Comparison of ENCODE assay signal across 8 cellular contexts in the genomic region with DNA sequence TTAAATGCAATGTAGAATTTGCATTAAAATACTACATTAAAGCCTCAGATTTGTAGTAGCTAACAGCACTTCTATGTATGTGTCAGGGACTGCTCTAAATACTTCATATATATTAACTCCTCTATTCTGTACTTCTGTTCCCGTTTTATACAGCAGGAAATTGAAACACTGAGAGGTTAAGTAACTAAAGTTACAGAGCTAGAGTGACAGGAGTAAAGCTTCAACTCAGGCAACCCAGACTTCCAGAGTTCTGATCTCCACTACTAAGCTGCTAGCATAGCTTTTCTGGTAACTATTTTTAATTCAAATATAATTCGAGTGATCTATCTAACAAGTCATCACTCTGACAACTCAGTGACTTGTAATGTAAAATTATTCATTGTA. TPM values are rescaled to one million over a fixed set of nuclear protein-coding genes. Genes with fewer than 3 reads are reported as not detected.
DNase-seq lines count a peak whose midpoint lies in the region; ATAC-seq and TF ChIP-seq lines count a peak whose summit lies in the region.

No MANE protein-coding gene starts in this region.

- peak overlapping the region; percentile 96 for H3K4me3 Mint-ChIP-seq in activated naive CD8-positive, alpha-beta T cell treated with anti-CD3 and anti-CD28 coated beads, Interleukin-2, amount 50 U/mL, for 24 hours

- no peak for TF ChIP-seq CTCF in upper lobe of left lung (IDR thresholded peaks at IDR 0.05)
- TF ChIP-seq CTCF in GM10266 (IDR thresholded peaks at IDR 0.05; ENCODE audit: control insufficient read depth, insufficient read depth, low read depth, missing control alignments), result no peak

- H3K27me3 Mint-ChIP-seq in activated naive CD8-positive, alpha-beta T cell treated with anti-CD3 and anti-CD28 coated beads, Interleukin-2, amount 50 U/mL, for 24 hours, result no peaks in the 10 kb centered on the region

- peaks cover 10% of the 10 kb centered on the region for H3K36me3 Mint-ChIP-seq in activated naive CD8-positive, alpha-beta T cell treated with anti-CD3 and anti-CD28 coated beads, Interleukin-2, amount 50 U/mL, for 24 hours (ENCODE audit: low read depth)

- no peaks in the 10 kb centered on the region for H3K9me3 Mint-ChIP-seq in activated naive CD8-positive, alpha-beta T cell treated with anti-CD3 and anti-CD28 coated beads, Interleukin-2, amount 50 U/mL, for 24 hours

- H3K4me1 ChIP-seq in upper lobe of left lung, result peaks cover 7 to 23% (median 13%) of the 10 kb centered on the region in 4 donors

- DNase-seq in ELR (ENCODE audit: low read depth), result peak; percentile 17
- no peak for DNase-seq in activated naive CD8-positive, alpha-beta T cell treated with anti-CD3 and anti-CD28 coated beads, Interleukin-2, amount 50 U/mL, for 24 hours
- DNase-seq in upper lobe of left lung, result no peak
- DNase-seq in stimulated activated CD4-positive, alpha-beta T cell treated with anti-CD3 and anti-CD28 coated beads, Interleukin-1b, Interleukin-23, amount 100 ng/mL, for 48 hours, result no peak
- DNase-seq in GM10266 (ENCODE audit: extremely low spot score), result no peak

- H3K4me1 Mint-ChIP-seq in activated naive CD8-positive, alpha-beta T cell treated with anti-CD3 and anti-CD28 coated beads, Interleukin-2, amount 50 U/mL, for 24 hours, result peaks cover 17% of the 10 kb centered on the region

- H3K27me3 ChIP-seq in layer of hippocampus (ENCODE audit: control insufficient read depth, insufficient read depth, low read length) (no peaks in the 10 kb centered on the region), upper lobe of left lung (no peaks in the 10 kb centered on the region)

- TF ChIP-seq POLR2A in upper lobe of left lung (IDR thresholded peaks at IDR 0.05), result no peak

- no peaks in the 10 kb centered on the region for H3K36me3 ChIP-seq in upper lobe of left lung

- WGBS in upper lobe of left lung, 2 donors, result 11 to 16% methylated on average over 2 of the region's 2 CpGs

- peak overlapping the region; percentile 61 to 66 (median 64) for H3K4me3 ChIP-seq in upper lobe of left lung

- H3K27ac ChIP-seq in layer of hippocampus (ENCODE audit: low read depth, low read length) (peak overlapping the region; percentile 86), upper lobe of left lung (peak overlapping the region; percentile 39 to 80 (median 70))

- TF ChIP-seq EP300 in upper lobe of left lung (IDR thresholded peaks at IDR 0.05), result no peak

- H3K9me3 ChIP-seq in upper lobe of left lung, result no peaks in the 10 kb centered on the region

- ATAC-seq in HG02870 (IDR thresholded peaks at IDR 0.05; ENCODE audit: unreplicated experiment) (peak; percentile 4), upper lobe of left lung (ENCODE audit: low FRiP score in 2 of 2) (peak in 1 of 2 donors; percentile 44), HG03280 (IDR thresholded peaks at IDR 0.05; ENCODE audit: unreplicated experiment) (no peak)
- ATAC-seq in activated naive CD8-positive, alpha-beta T cell treated with anti-CD3 and anti-CD28 coated beads, Interleukin-2, amount 50 U/mL, for 24 hours, result no peak

- no peak overlapping the region for H3K27ac Mint-ChIP-seq in activated naive CD8-positive, alpha-beta T cell treated with anti-CD3 and anti-CD28 coated beads, Interleukin-2, amount 50 U/mL, for 24 hours

RNA-seq across cellular contexts. Expression of a gene that starts 0.6 kb away (rescaled TPM):
- 10 to 100 TPM; 38.4 to 95.3 (median 71.6) TPM for total RNA-seq in upper lobe of left lung
